ENCODE assay signal across 11 cellular contexts in the genomic region with DNA sequence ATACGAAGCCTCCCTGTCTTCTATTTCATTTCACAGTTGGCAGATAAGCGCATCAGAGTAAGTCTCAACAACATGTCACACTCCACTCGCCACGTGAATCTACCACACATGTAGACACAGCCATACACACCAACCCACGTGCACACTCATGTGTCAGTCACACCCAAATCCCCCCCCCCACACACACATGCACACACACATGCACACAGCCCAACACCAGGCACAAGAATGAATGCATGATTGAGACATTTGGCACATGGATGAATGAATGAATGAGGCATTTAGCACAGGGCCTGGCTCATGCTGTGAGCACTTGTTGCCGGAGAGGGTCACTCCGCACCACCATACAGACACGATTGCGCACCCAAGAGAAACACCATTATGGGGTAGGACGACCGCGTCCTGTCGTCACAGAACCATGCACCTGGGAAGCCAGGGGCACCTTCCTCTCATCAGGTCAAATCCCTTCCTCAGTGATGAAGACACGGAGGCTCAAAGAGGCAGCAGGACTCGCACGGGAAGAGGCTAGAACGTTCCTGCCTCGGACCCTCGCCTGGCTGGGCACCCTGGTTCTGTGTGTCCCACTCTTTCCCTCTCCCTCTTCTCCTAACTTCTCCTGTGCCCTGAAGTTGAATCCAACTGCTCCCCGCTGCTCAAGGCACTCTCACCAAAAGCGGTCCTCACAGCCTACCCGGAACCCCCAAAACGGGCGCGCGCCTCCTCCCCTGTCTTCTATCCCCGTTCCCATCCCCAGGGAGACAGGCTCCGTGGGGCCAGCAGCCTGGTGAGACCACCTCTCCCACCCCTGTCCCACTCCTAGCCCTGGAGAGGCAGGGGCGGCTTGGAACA. TPM values are rescaled to one million over a fixed set of nuclear protein-coding genes. Genes with fewer than 3 reads are reported as not detected.
DNase-seq lines count a peak whose midpoint lies in the region; ATAC-seq, FAIRE-seq and TF ChIP-seq lines count a peak whose summit lies in the region.
"Had no signal": no experiment of that assay in that cellular context is flagged by ENCODE, and none has a peak within 500 bp of the region (broad histone marks: within the 10 kb centered on the region; RNA-seq: fewer than 3 reads in every experiment).

No MANE protein-coding gene starts in this region.

- H2BK120ac ChIP-seq in mesendoderm (ENCODE audit: low read depth, low read length): no peak overlapping the region

- H3K27me3 ChIP-seq in HepG2 (ENCODE audit: control insufficient read depth in 1 of 2, insufficient read depth in 2 of 2, low read length in 2 of 2) (peaks cover 14 to 81% of the 10 kb centered on the region in 2 experiments), right lobe of liver (peaks cover 0 to 27% of the 10 kb centered on the region in 2 donors), breast epithelium (peaks cover 6 to 38% of the 10 kb centered on the region in 2 donors), mesendoderm (ENCODE audit: insufficient read depth, low read length, poor library complexity) (no peaks in the 10 kb centered on the region), vagina (peaks cover 8% of the 10 kb centered on the region)

- H2AFZ ChIP-seq in HepG2 (ENCODE audit: low read length): no peak overlapping the region

- H3K9ac ChIP-seq in HepG2 (ENCODE audit: insufficient read depth, low read depth, low read length): no peak overlapping the region
- H3K9ac ChIP-seq in mesendoderm (ENCODE audit: low read length): peak overlapping the region; percentile 75

- peak overlapping the region; percentile 2 for H3K23ac ChIP-seq in mesendoderm (ENCODE audit: low read length)

- no peak for TF ChIP-seq RAD21 in HepG2 (CRISPR knock-in tag; IDR thresholded peaks at IDR 0.05)

- no peaks in the 10 kb centered on the region for H3K36me3 ChIP-seq in HepG2 (replicated peaks in 1 of 2; ENCODE audit: control insufficient read depth in 1 of 2, insufficient read depth in 2 of 2, low read length in 2 of 2)
- H3K36me3 ChIP-seq in right lobe of liver: no peaks in the 10 kb centered on the region
- no peaks in the 10 kb centered on the region for H3K36me3 ChIP-seq in breast epithelium
- peaks cover 11% of the 10 kb centered on the region for H3K36me3 ChIP-seq in mesendoderm (ENCODE audit: control insufficient read depth, insufficient read depth, low read length)
- H3K36me3 ChIP-seq in vagina: no peaks in the 10 kb centered on the region

- H4K8ac ChIP-seq in mesendoderm (ENCODE audit: low read depth, low read length): no peak overlapping the region

- no peak overlapping the region for H3K4me2 ChIP-seq in HepG2 (ENCODE audit: low read depth, low read length)
- peak overlapping the region; percentile 38 for H3K4me2 ChIP-seq in mesendoderm (ENCODE audit: low read length)

- H3K27ac ChIP-seq in HepG2 (ENCODE audit: extremely low read length, insufficient read depth, low read length) (no peak overlapping the region), right lobe of liver (no peak overlapping the region), breast epithelium (peak overlapping the region in 1 of 2 donors; percentile 25), mesendoderm (ENCODE audit: low read depth, low read length) (no peak overlapping the region), vagina (no peak overlapping the region)

- no peak for FAIRE-seq in HepG2 (lab: Jason Lieb, UNC)
- FAIRE-seq: G401.6 had no signal

- no TSS peak for BruUV-seq in HepG2 (replicated peaks; lab: Mats Ljungman, UMichigan)

- H3K56ac ChIP-seq in mesendoderm (ENCODE audit: low read length): peak overlapping the region; percentile 76

- DNase-seq in HepG2 (ENCODE audit: low spot score) (no peak), right lobe of liver (no peak), breast epithelium (ENCODE audit: low spot score in 2 of 2) (no peak), mesendoderm (no peak), vagina (ENCODE audit: extremely low spot score in 2 of 2) (no peak), hippocampal formation (lab: John Stamatoyannopoulos, UW) (no peak), Kasumi-1 (lab: John Stamatoyannopoulos, UW) (no peak)
- DNase-seq: NCI-H2029 had no signal

- in situ Hi-C loops in HepG2 (cut with HindIII; ENCODE audit: extremely low pct_ligation_motif_present, low pct_unique_long_range_greater_than_20kb): loop anchor here (10.0 kb wide), 1 partner anchor 123 kb away; no protein-coding TSS in a partner anchor

- TF ChIP-seq POLR2A in HepG2 (IDR thresholded peaks at IDR 0.05; ENCODE audit: insufficient read depth in 1 of 2, low read depth in 2 of 2, low read length in 2 of 2): no peak
- no peak for TF ChIP-seq POLR2A in right lobe of liver (IDR thresholded peaks at IDR 0.05)
- no peak for TF ChIP-seq POLR2A in breast epithelium (IDR thresholded peaks at IDR 0.05)
- no peak for TF ChIP-seq POLR2A in vagina (IDR thresholded peaks at IDR 0.05)

- no peak overlapping the region for H3K18ac ChIP-seq in mesendoderm (ENCODE audit: low read length)

- H4K5ac ChIP-seq in mesendoderm (ENCODE audit: low read length): no peak overlapping the region

- no peaks in the 10 kb centered on the region for H3K79me2 ChIP-seq in HepG2 (ENCODE audit: insufficient read depth, low read length)
- H3K79me2 ChIP-seq in mesendoderm (ENCODE audit: control insufficient read depth, insufficient read depth, low read length): peaks cover 4% of the 10 kb centered on the region

- 17% methylated on average over 20 of the region's 29 CpGs for WGBS in HepG2 (ENCODE audit: low lambda C conversion rate)
- 7% methylated on average over 19 of the region's 29 CpGs for WGBS in right lobe of liver (ENCODE audit: insufficient coverage, low coverage, low lambda C conversion rate, missing lambda C conversion rate)
- WGBS in mesendoderm (ENCODE audit: extremely low coverage, insufficient coverage, low lambda C conversion rate): no CpG with 5 or more reads among the region's 29 CpGs

- no peak for ATAC-seq in HepG2
- no peak for ATAC-seq in right lobe of liver
- no peak for ATAC-seq in GM19467 (IDR thresholded peaks at IDR 0.05; ENCODE audit: unreplicated experiment)
- ATAC-seq: left lobe of liver had no signal

- POLR2A ChIA-PET in HepG2 (lab: Yijun Ruan, JAX): no interaction called here

- peaks cover 8% of the 10 kb centered on the region; the same call in 1 of the 2 replicates for H4K20me1 ChIP-seq in HepG2 (ENCODE audit: insufficient read depth, low read length)

- no peak overlapping the region for H3K4ac ChIP-seq in mesendoderm (ENCODE audit: low read depth, low read length)

- TF ChIP-seq EP300 in HepG2 (IDR thresholded peaks at IDR 0.05; ENCODE audit: low read depth in 2 of 2, low read length in 2 of 2) (no peak), HepG2 (CRISPR knock-in tag; IDR thresholded peaks at IDR 0.05; ENCODE audit: borderline replicate concordance) (no peak)

- TF ChIP-seq CTCF in HepG2 (CRISPR knock-in tag; IDR thresholded peaks at IDR 0.05) (no peak), right lobe of liver (IDR thresholded peaks at IDR 0.05) (no peak), breast epithelium (IDR thresholded peaks at IDR 0.05) (no peak), vagina (IDR thresholded peaks at IDR 0.05) (no peak)

- H2BK5ac ChIP-seq in mesendoderm (ENCODE audit: low read length): no peak overlapping the region

- no peak overlapping the region for H3K4me3 ChIP-seq in HepG2 (replicated peaks in 1 of 3; ENCODE audit: insufficient read depth in 1 of 3, low read depth in 2 of 3, low read length in 3 of 3)
- H3K4me3 ChIP-seq in right lobe of liver: no peak overlapping the region
- H3K4me3 ChIP-seq in breast epithelium: peak overlapping the region; percentile 63 to 86 (median 65)
- H3K4me3 ChIP-seq in mesendoderm (ENCODE audit: low read length): peak overlapping the region; percentile 51
- peak overlapping the region; percentile 55 to 61 for H3K4me3 ChIP-seq in vagina

- peaks cover 5% of the 10 kb centered on the region; the same call in 1 of the 2 replicates for H3K4me1 ChIP-seq in HepG2 (ENCODE audit: insufficient read depth, low read length)
- no peaks in the 10 kb centered on the region for H3K4me1 ChIP-seq in right lobe of liver
- no peaks in the 10 kb centered on the region for H3K4me1 ChIP-seq in breast epithelium
- H3K4me1 ChIP-seq in mesendoderm (ENCODE audit: control insufficient read depth, low read depth, low read length): peaks cover 9% of the 10 kb centered on the region
- peaks cover 19% of the 10 kb centered on the region for H3K4me1 ChIP-seq in vagina

- H3K79me1 ChIP-seq in mesendoderm (ENCODE audit: low read length): peaks cover 5% of the 10 kb centered on the region

- no peak overlapping the region for H2BK15ac ChIP-seq in mesendoderm (replicated peaks; ENCODE audit: low read depth)

- CTCF ChIA-PET in HepG2 (lab: Yijun Ruan, JAX; ENCODE audit: low intra/inter-chr PET ratio, low total read pairs): no interaction called here

- intact Hi-C loops in HepG2 (cut with micrococcal nuclease; ENCODE audit: unreplicated experiment) (no loop called here), right lobe of liver (cut with DNase I) (no loop called here), breast epithelium (cut with DNase I; ENCODE audit: low total_unique reads) (no loop called here), vagina (cut with DNase I) (no loop called here)

- H2AK5ac ChIP-seq in mesendoderm (ENCODE audit: low read length): no peak overlapping the region

- no peaks in the 10 kb centered on the region for H3K9me3 ChIP-seq in HepG2 (ENCODE audit: low read length)
- no peaks in the 10 kb centered on the region for H3K9me3 ChIP-seq in right lobe of liver
- H3K9me3 ChIP-seq in breast epithelium: no peaks in the 10 kb centered on the region
- H3K9me3 ChIP-seq in vagina: no peaks in the 10 kb centered on the region

RNA-seq across cellular contexts. Expression of a gene that starts 1.4 kb away (rescaled TPM):
- total RNA-seq in HepG2 (2016; rRNA removed; fragmentation: Illumina TruSeq; extraction: Trizol) (0.09 and 1.2 TPM in 2 replicates), right lobe of liver (1 to 10 TPM in 1 of 6 experiments, under 1 TPM in 5; 0.53 to 1.6 (median 0.77) TPM), breast epithelium (10 to 100 TPM; 13.1 to 41.6 (median 17.1) TPM), vagina (20.6 TPM)
- 1.1 and 1.5 TPM in 2 replicates for total RNA-seq in HepG2 (2016; cell fraction: cytosol; rRNA removed; fragmentation: Illumina TruSeq; extraction: Trizol; ENCODE audit: low read depth)
- not detected in 2 replicates for total RNA-seq in HepG2 (2016; cell fraction: insoluble cytoplasmic fraction; rRNA removed; fragmentation: Illumina TruSeq; extraction: Trizol)
- total RNA-seq in HepG2 (2016; cell fraction: membrane; rRNA removed; fragmentation: Illumina TruSeq; extraction: Trizol): 0.52 and 0.62 TPM in 2 replicates
- not detected in 2 replicates for total RNA-seq in HepG2 (2016; cell fraction: nucleus; rRNA removed; fragmentation: Illumina TruSeq; extraction: Trizol)
- 0.70 and 0.94 TPM in 2 replicates for polyA plus RNA-seq in HepG2 (2011; rRNA removed)
- 0.39 and 0.59 TPM in 2 replicates for polyA plus RNA-seq in HepG2 (2011; cell fraction: cytosol; rRNA removed)
- 2.3 and 2.8 TPM in 2 replicates for polyA plus RNA-seq in HepG2 (2011; cell fraction: nucleus; rRNA removed)
- polyA plus RNA-seq in HepG2 (2012): 0.25 and 0.93 TPM in 2 replicates
- polyA plus RNA-seq in HepG2 (2016; cell fraction: cytosol; fragmentation: Illumina TruSeq; extraction: Trizol; ENCODE audit: low read depth): 0.09 and 0.23 TPM in 2 replicates
- polyA plus RNA-seq in HepG2 (2016; cell fraction: insoluble cytoplasmic fraction; fragmentation: Illumina TruSeq; extraction: Trizol; ENCODE audit: low read depth): not detected in 2 replicates
- polyA plus RNA-seq in HepG2 (2016; cell fraction: membrane; fragmentation: Illumina TruSeq; extraction: Trizol; ENCODE audit: low read depth): 0.41 and 0.55 TPM in 2 replicates
- polyA plus RNA-seq in HepG2 (2016; cell fraction: nucleus; fragmentation: Illumina TruSeq; extraction: Trizol; ENCODE audit: insufficient read depth, low read depth): 0.29 TPM in 1 of 2 replicates, not detected in the other
- 0.82 and 12.4 TPM in 2 replicates for polyA minus RNA-seq in HepG2 (2011; rRNA and poly(A)+ RNA removed; ENCODE audit: low replicate concordance)
- polyA minus RNA-seq in HepG2 (2011; cell fraction: cytosol; rRNA and poly(A)+ RNA removed): 0.69 and 0.70 TPM in 2 replicates
- 0.50 and 0.64 TPM in 2 replicates for polyA minus RNA-seq in HepG2 (2011; cell fraction: nucleus; rRNA and poly(A)+ RNA removed)
- 65.7 TPM for polyA plus RNA-seq in mesendoderm (2013, experiment 1 of 2)
- polyA plus RNA-seq in mesendoderm (2013, experiment 2 of 2): 64.6 TPM

RNA-seq across cellular contexts. Expression of a gene that starts 53.7 kb away (rescaled TPM):
- total RNA-seq in HepG2 (2016; rRNA removed; fragmentation: Illumina TruSeq; extraction: Trizol): 0.02 TPM in 1 of 2 replicates, not detected in the other
- total RNA-seq in HepG2 (2016; cell fraction: cytosol; rRNA removed; fragmentation: Illumina TruSeq; extraction: Trizol; ENCODE audit: low read depth): not detected in 2 replicates
- not detected in 2 replicates for total RNA-seq in HepG2 (2016; cell fraction: insoluble cytoplasmic fraction; rRNA removed; fragmentation: Illumina TruSeq; extraction: Trizol)
- not detected in 2 replicates for total RNA-seq in HepG2 (2016; cell fraction: membrane; rRNA removed; fragmentation: Illumina TruSeq; extraction: Trizol)
- total RNA-seq in HepG2 (2016; cell fraction: nucleus; rRNA removed; fragmentation: Illumina TruSeq; extraction: Trizol): not detected in 2 replicates
- polyA plus RNA-seq in HepG2 (2011; rRNA removed): 0.09 TPM in 1 of 2 replicates, not detected in the other
- polyA plus RNA-seq in HepG2 (2011; cell fraction: cytosol; rRNA removed): 0.09 and 0.12 TPM in 2 replicates
- 0.19 and 0.51 TPM in 2 replicates for polyA plus RNA-seq in HepG2 (2011; cell fraction: nucleus; rRNA removed)
- polyA plus RNA-seq in HepG2 (2012): 0.07 TPM in 1 of 2 replicates, not detected in the other
- not detected in 2 replicates for polyA plus RNA-seq in HepG2 (2016; cell fraction: cytosol; fragmentation: Illumina TruSeq; extraction: Trizol; ENCODE audit: low read depth)
- polyA plus RNA-seq in HepG2 (2016; cell fraction: insoluble cytoplasmic fraction; fragmentation: Illumina TruSeq; extraction: Trizol; ENCODE audit: low read depth): not detected in 2 replicates
- not detected in 2 replicates for polyA plus RNA-seq in HepG2 (2016; cell fraction: membrane; fragmentation: Illumina TruSeq; extraction: Trizol; ENCODE audit: low read depth)
- polyA plus RNA-seq in HepG2 (2016; cell fraction: nucleus; fragmentation: Illumina TruSeq; extraction: Trizol; ENCODE audit: insufficient read depth, low read depth): not detected in 2 replicates
- 0.78 TPM in 1 of 2 replicates, not detected in the other for polyA minus RNA-seq in HepG2 (2011; rRNA and poly(A)+ RNA removed; ENCODE audit: low replicate concordance)
- not detected in 2 replicates for polyA minus RNA-seq in HepG2 (2011; cell fraction: cytosol; rRNA and poly(A)+ RNA removed)
- not detected in 2 replicates for polyA minus RNA-seq in HepG2 (2011; cell fraction: nucleus; rRNA and poly(A)+ RNA removed)
- under 1 TPM in 1 of 6 experiments, not detected in 5; 0.13 TPM for total RNA-seq in right lobe of liver
- total RNA-seq in breast epithelium: under 1 TPM in 2 of 3 donors, not detected in 1; under 0.01 to 0.29 TPM
- polyA plus RNA-seq in mesendoderm (2013, experiment 1 of 2): 0.69 TPM
- polyA plus RNA-seq in mesendoderm (2013, experiment 2 of 2): 0.67 TPM
- 0.49 TPM for total RNA-seq in vagina

Comparison
In these comparisons a context has a peak if more than half of its experiments do, and no peak if none do; other contexts are left out.
1. H3K4me3 ChIP-seq: peak in breast epithelium (3 of 3), mesendoderm (single experiment) and vagina (2 of 2); none in HepG2 (0 of 3) and right lobe of liver (0 of 3).